ENCODE assay signal across 13 cellular contexts in the genomic region with DNA sequence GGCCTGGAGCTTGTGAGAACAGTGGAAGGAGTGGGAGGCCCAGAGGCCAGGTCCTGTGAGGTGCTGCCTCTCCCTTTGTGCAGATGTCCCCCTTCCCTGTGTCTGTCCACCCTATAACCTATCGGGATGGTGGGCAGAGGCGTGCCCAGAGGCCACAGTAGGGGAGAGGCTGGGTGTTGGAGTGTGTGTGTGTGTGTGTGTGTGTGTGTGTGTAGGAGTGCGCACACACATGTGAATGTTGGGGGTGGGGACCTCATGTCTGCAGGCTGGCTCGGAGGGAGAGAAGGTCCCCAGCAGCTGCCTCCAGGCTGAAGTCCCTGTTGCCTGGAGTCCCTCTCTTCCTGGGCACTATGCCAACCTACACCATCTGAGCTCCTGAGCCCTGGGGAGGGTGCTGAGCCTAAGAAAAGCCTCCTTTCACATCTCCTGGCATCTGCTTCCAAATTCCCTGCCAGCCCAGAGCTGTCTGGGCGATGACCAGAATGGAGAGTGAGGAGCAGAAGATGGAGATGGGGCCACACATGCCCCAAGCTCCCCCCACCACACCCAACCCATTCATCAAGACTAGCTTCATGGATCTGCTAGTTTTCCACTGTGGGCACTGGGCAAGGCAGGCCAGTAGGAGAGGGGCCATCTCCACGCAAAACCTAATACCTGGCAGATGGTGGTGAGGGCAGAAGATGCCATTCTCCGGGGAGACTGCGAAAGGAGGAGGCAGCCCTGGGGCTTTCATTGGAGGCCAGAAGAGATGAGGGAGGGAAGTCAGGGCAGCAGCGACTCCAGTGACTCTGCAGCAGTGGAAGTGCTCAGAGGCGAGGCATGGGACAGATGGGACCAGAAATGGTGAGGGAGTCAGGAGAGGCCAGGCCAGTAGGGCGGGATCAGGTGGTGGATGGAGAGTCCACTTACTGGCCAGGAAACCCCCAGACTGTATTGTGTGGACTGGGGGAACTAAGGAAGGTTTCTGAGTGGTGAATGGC. TPM values are rescaled to one million over a fixed set of nuclear protein-coding genes. Genes with fewer than 3 reads are reported as not detected.
A peak's percentile ranks its signal among the peaks of the same experiment; 100 is the strongest.
DNase-seq lines count a peak whose midpoint lies in the region; ATAC-seq and TF ChIP-seq lines count a peak whose summit lies in the region.
"Had no signal": no experiment of that assay in that cellular context is flagged by ENCODE, and none has a peak within 500 bp of the region (broad histone marks: within the 10 kb centered on the region; RNA-seq: fewer than 3 reads in every experiment).

No MANE protein-coding gene starts in this region.

- no peak for ATAC-seq in HG03432 (IDR thresholded peaks at IDR 0.05; ENCODE audit: unreplicated experiment)
- ATAC-seq: left lobe of liver; stimulated activated memory B cell treated with anti-CD40 and anti-IgM and Interleukin-4, amounts not matched to agents 10 μg/mL and 1 μg/mL and 100 μg/mL, for 72 hours had no signal

- no peak overlapping the region for H3K4me3 Mint-ChIP-seq in progenitor cell of endocrine pancreas (ENCODE audit: low read depth)
- H3K4me3 Mint-ChIP-seq: activated naive CD4-positive, alpha-beta T cell treated with anti-CD3 and anti-CD28 coated beads, Interleukin-2, amount 10 ng/mL, durations not matched to agents 7 days and 5 days; stimulated activated memory B cell treated with anti-CD40 and anti-IgM and Interleukin-4, amounts not matched to agents 10 μg/mL and 1 μg/mL and 100 μg/mL, for 72 hours had no signal

- H3K27me3 Mint-ChIP-seq in progenitor cell of endocrine pancreas: peaks cover 31% of the 10 kb centered on the region

- H3K4me1 Mint-ChIP-seq in progenitor cell of endocrine pancreas (ENCODE audit: low read depth): peaks cover 6% of the 10 kb centered on the region
- H3K4me1 Mint-ChIP-seq: activated naive CD4-positive, alpha-beta T cell treated with anti-CD3 and anti-CD28 coated beads, Interleukin-2, amount 10 ng/mL, durations not matched to agents 7 days and 5 days; stimulated activated memory B cell treated with anti-CD40 and anti-IgM and Interleukin-4, amounts not matched to agents 10 μg/mL and 1 μg/mL and 100 μg/mL, for 72 hours had no signal

- WGBS in smooth muscle cell (ENCODE audit: low lambda C conversion rate): 91% methylated on average over 10 of the region's 11 CpGs

- no peaks in the 10 kb centered on the region for H3K27me3 ChIP-seq in smooth muscle cell (ENCODE audit: low read depth)

- no peak overlapping the region for H2AFZ ChIP-seq in smooth muscle cell (ENCODE audit: low read depth)

- H3K27ac ChIP-seq in smooth muscle cell (ENCODE audit: low read depth): no peak overlapping the region

- no peaks in the 10 kb centered on the region for H3K9me3 ChIP-seq in smooth muscle cell (replicated peaks; ENCODE audit: low read depth)

- no peaks in the 10 kb centered on the region for H4K20me1 ChIP-seq in smooth muscle cell (ENCODE audit: low read depth)

- H3K36me3 Mint-ChIP-seq in progenitor cell of endocrine pancreas (ENCODE audit: insufficient read depth): no peaks in the 10 kb centered on the region
- H3K36me3 Mint-ChIP-seq: activated naive CD4-positive, alpha-beta T cell treated with anti-CD3 and anti-CD28 coated beads, Interleukin-2, amount 10 ng/mL, durations not matched to agents 7 days and 5 days; stimulated activated memory B cell treated with anti-CD40 and anti-IgM and Interleukin-4, amounts not matched to agents 10 μg/mL and 1 μg/mL and 100 μg/mL, for 72 hours had no signal

- no peaks in the 10 kb centered on the region for H3K9me3 Mint-ChIP-seq in progenitor cell of endocrine pancreas (ENCODE audit: low read depth)
- H3K9me3 Mint-ChIP-seq: activated naive CD4-positive, alpha-beta T cell treated with anti-CD3 and anti-CD28 coated beads, Interleukin-2, amount 10 ng/mL, durations not matched to agents 7 days and 5 days; stimulated activated memory B cell treated with anti-CD40 and anti-IgM and Interleukin-4, amounts not matched to agents 10 μg/mL and 1 μg/mL and 100 μg/mL, for 72 hours had no signal

- no peaks in the 10 kb centered on the region for H3K79me2 ChIP-seq in smooth muscle cell (ENCODE audit: low read depth)

- TF ChIP-seq CTCF in progenitor cell of endocrine pancreas (IDR thresholded peaks at IDR 0.05; ENCODE audit: unreplicated experiment) (no peak), smooth muscle cell (IDR thresholded peaks at IDR 0.05; ENCODE audit: borderline replicate concordance, insufficient read depth, poor library complexity, severe bottlenecking) (no peak)

- no peak overlapping the region for H3K27ac Mint-ChIP-seq in progenitor cell of endocrine pancreas
- H3K27ac Mint-ChIP-seq: activated naive CD4-positive, alpha-beta T cell treated with anti-CD3 and anti-CD28 coated beads, Interleukin-2, amount 10 ng/mL, durations not matched to agents 7 days and 5 days; stimulated activated memory B cell treated with anti-CD40 and anti-IgM and Interleukin-4, amounts not matched to agents 10 μg/mL and 1 μg/mL and 100 μg/mL, for 72 hours had no signal

- no peaks in the 10 kb centered on the region for H3F3A ChIP-seq in smooth muscle cell (ENCODE audit: low read depth)

- peaks cover 11% of the 10 kb centered on the region for H3K4me1 ChIP-seq in smooth muscle cell (ENCODE audit: low read depth)

- DNase-seq in H4 (ENCODE audit: low spot score) (peak; percentile 35), NCI-H345 treated with DMSO at 0.1 percent for 48 hours (lab: John Stamatoyannopoulos, UW; ENCODE audit: unreplicated experiment) (peak; percentile 97), fibroblast of gingiva (ENCODE audit: low read depth) (peak; percentile 35), putamen (ENCODE audit: low spot score) (peak; percentile 74), progenitor cell of endocrine pancreas (ENCODE audit: low spot score, unreplicated experiment) (no peak), SKM-1 treated with dmso at 0.1 percent for 144 hours (lab: John Stamatoyannopoulos, UW; ENCODE audit: unreplicated experiment) (no peak), smooth muscle cell (lab: John Stamatoyannopoulos, UW; ENCODE audit: unreplicated experiment) (no peak)
- DNase-seq: activated CD4-positive, CD25-positive, alpha-beta regulatory T cell treated with anti-CD3 and anti-CD28 coated beads, Interleukin-2, amount 50 U/mL, for 72 hours; activated naive CD4-positive, alpha-beta T cell treated with anti-CD3 and anti-CD28 coated beads, Interleukin-2, amount 10 ng/mL, durations not matched to agents 7 days and 5 days; stimulated activated CD4-positive, alpha-beta T cell treated with anti-CD3 and anti-CD28 coated beads, Interleukin-12 subunit alpha, Interleukin-12 subunit beta, amount 100 ng/mL, for 4 hours had no signal

- H3K9ac ChIP-seq in smooth muscle cell (ENCODE audit: low read depth): no peak overlapping the region

- H3K36me3 ChIP-seq in smooth muscle cell (ENCODE audit: low read depth): no peaks in the 10 kb centered on the region

- no peak overlapping the region for H3K4me3 ChIP-seq in smooth muscle cell

- no peak overlapping the region for H3K4me2 ChIP-seq in smooth muscle cell

RNA-seq across cellular contexts. Expression of gene KCNK3, which starts 20.3 kb away (rescaled TPM):
- 0.12 and 2.1 TPM in 2 replicates for total RNA-seq in H4 (2014; rRNA removed; shearing (Covaris generic))
- total RNA-seq in progenitor cell of endocrine pancreas (1.2 and 1.5 TPM in 2 replicates), smooth muscle cell (1.1 and 3.0 TPM in 2 replicates)
- polyA plus RNA-seq in smooth muscle cell: 4.9 and 7.5 TPM in 2 replicates

RNA-seq across cellular contexts. Expression of gene SLC35F6, which starts 51.3 kb away (rescaled TPM):
- total RNA-seq in H4 (2014; rRNA removed; shearing (Covaris generic)): 22.0 and 37.4 TPM in 2 replicates
- 19.2 and 19.9 TPM in 2 replicates for total RNA-seq in progenitor cell of endocrine pancreas
- 15.1 and 19.2 TPM in 2 replicates for total RNA-seq in smooth muscle cell
- 16.9 and 17.9 TPM in 2 replicates for polyA plus RNA-seq in smooth muscle cell

Comparison
In these comparisons a context has a peak if more than half of its experiments do, and no peak if none do; other contexts are left out.
1. DNase-seq: peak in H4 (single experiment), NCI-H345 treated with DMSO at 0.1 percent for 48 hours (single experiment), fibroblast of gingiva (single experiment) and putamen (single experiment); none in progenitor cell of endocrine pancreas (single experiment), SKM-1 treated with dmso at 0.1 percent for 144 hours (single experiment) and smooth muscle cell (single experiment).